Comparison of ENCODE assay signal across 21 cellular contexts in the genomic region with DNA sequence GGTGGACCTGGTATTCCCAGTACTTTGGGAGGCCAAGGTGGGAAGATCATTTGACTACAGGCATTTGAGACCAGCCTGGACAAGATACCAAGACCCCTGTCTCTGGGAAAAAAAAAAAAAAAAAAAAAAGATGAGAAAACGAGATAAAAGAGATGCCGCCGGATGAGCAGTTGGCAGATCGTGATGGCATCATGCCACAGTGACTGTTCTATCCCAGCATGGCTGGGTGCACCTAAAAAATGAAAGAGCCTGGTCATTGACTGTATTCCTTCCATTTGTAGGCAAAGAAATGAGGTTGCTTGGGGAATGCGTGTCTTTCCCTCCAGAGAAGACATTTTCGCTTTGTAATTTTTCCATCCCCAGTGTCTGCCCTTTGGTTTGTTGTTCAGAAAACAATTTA. TPM values are rescaled to one million over a fixed set of nuclear protein-coding genes. Genes with fewer than 3 reads are reported as not detected.
DNase-seq lines count a peak whose midpoint lies in the region; ATAC-seq and TF ChIP-seq lines count a peak whose summit lies in the region.
"Had no signal": no experiment of that assay in that cellular context is flagged by ENCODE, and none has a peak within 500 bp of the region (broad histone marks: within the 10 kb centered on the region; RNA-seq: fewer than 3 reads in every experiment).

No MANE protein-coding gene starts in this region.

- no peak overlapping the region for H3K4me2 ChIP-seq in SK-N-SH

- no peaks in the 10 kb centered on the region for H3K9me2 ChIP-seq in SK-N-SH

- no peak for TF ChIP-seq EP300 in SK-N-SH (IDR thresholded peaks at IDR 0.05; ENCODE audit: borderline replicate concordance in 1 of 2, low read depth in 1 of 2, low read length in 1 of 2)

- H3K4me3 ChIP-seq in SK-N-SH (ENCODE audit: low read depth in 2 of 2, low read length in 1 of 2), result no peak overlapping the region
- H3K4me3 ChIP-seq: GM12878, K562 had no signal

- H3K36me3 Mint-ChIP-seq in neural crest cell (ENCODE audit: low read depth), result no peaks in the 10 kb centered on the region

- no peaks in the 10 kb centered on the region; a peak in 1 of 4 replicates for H3K4me1 ChIP-seq in SK-N-SH (ENCODE audit: control insufficient read depth in 1 of 2, insufficient read depth in 2 of 2, low read depth in 1 of 2, low read length in 1 of 2)

- CTCF ChIA-PET in SK-N-SH (lab: Yijun Ruan, JAX), result no interaction called here

- H3K9me3 ChIP-seq in SK-N-SH, result no peaks in the 10 kb centered on the region

- no peak overlapping the region for H3K27ac Mint-ChIP-seq in neural crest cell (ENCODE audit: unreplicated experiment)
- H3K27ac Mint-ChIP-seq: CD4-positive, alpha-beta T cell had no signal

- no peaks in the 10 kb centered on the region for H3K36me3 ChIP-seq in SK-N-SH (replicated peaks in 1 of 2; ENCODE audit: control insufficient read depth in 1 of 2, insufficient read depth in 2 of 2, low read length in 1 of 2)

- TF ChIP-seq CTCF in SK-N-SH (IDR thresholded peaks at IDR 0.05), result no peak
- TF ChIP-seq CTCF in neural crest cell (conservative IDR thresholded peaks at IDR 0.05), result no peak

- no peaks in the 10 kb centered on the region for H3K9me3 Mint-ChIP-seq in neural crest cell
- H3K9me3 Mint-ChIP-seq: CD4-positive, alpha-beta T cell had no signal

- H3F3A ChIP-seq in SK-N-SH (replicated peaks; ENCODE audit: insufficient read depth), result no peaks in the 10 kb centered on the region

- H3K4me3 Mint-ChIP-seq in neural crest cell, result peak overlapping the region; percentile 11
- H3K4me3 Mint-ChIP-seq: CD4-positive, alpha-beta T cell had no signal

- H3K4me1 Mint-ChIP-seq in neural crest cell, result peaks cover 15% of the 10 kb centered on the region

- no peaks in the 10 kb centered on the region for H3K27me3 Mint-ChIP-seq in neural crest cell (ENCODE audit: low read depth)

- H3K27me3 ChIP-seq in SK-N-SH (ENCODE audit: insufficient read depth), result no peaks in the 10 kb centered on the region

- 0 out of 2 replicates have a peak, but pooled peaks cover 9% of the 10 kb centered on the region for H4K20me1 ChIP-seq in SK-N-SH (ENCODE audit: insufficient read depth)

- POLR2A ChIA-PET in SK-N-SH (lab: Yijun Ruan, JAX), result no interaction called here

- H3K9ac ChIP-seq in SK-N-SH, result no peak overlapping the region

- peaks cover 87% of the 10 kb centered on the region for H3K79me2 ChIP-seq in SK-N-SH (ENCODE audit: insufficient read depth)

- no peak overlapping the region for H3K27ac ChIP-seq in SK-N-SH (ENCODE audit: low read depth in 2 of 2, low read length in 1 of 2)
- H3K27ac ChIP-seq: RWPE1 had no signal

- TF ChIP-seq RAD21 in SK-N-SH (IDR thresholded peaks at IDR 0.05; ENCODE audit: low read length), result no peak

- H2AFZ ChIP-seq in SK-N-SH (ENCODE audit: low read depth), result no peak overlapping the region

- DNase-seq in SK-N-SH, result peak; percentile 29
- DNase-seq in cerebellum (ENCODE audit: low spot score), result peak; percentile 81
- DNase-seq in neural crest cell (ENCODE audit: low read depth, low spot score), result no peak
- DNase-seq in midbrain (lab: John Stamatoyannopoulos, UW), result no peak
- DNase-seq in NCI-H69 (lab: John Stamatoyannopoulos, UW), result no peak
- DNase-seq in SKM-1 treated with dmso at 0.1 percent for 144 hours (lab: John Stamatoyannopoulos, UW; ENCODE audit: unreplicated experiment), result no peak
- DNase-seq: CD4-positive, alpha-beta T cell; GDM1; HCEC 1CT; Kasumi-1; NCI-H1092 treated with DMSO at 0.1 percent for 48 hours; NCI-H1436; NCI-H1930; NCI-H2107; NCI-H446 treated with DMSO at 0.1 percent for 48 hours; NCI-H526; SHP77 treated with DMSO at 0.1 percent for 48 hours had no signal

- 81% methylated on average over 6 of the region's 6 CpGs for WGBS in SK-N-SH (ENCODE audit: low lambda C conversion rate)

- no peak for ATAC-seq in SK-N-SH treated with all-trans-retinoic acid at 6 μM for 48 hours
- ATAC-seq: GM12878, K562 had no signal

TF ChIP-seq in SK-N-SH, 30 proteins besides CTCF, POLR2A, EP300 and RAD21 (continues in another document):
- TF ChIP-seq FOXJ3 (CRISPR knock-in tag; IDR thresholded peaks at IDR 0.05) (no peak), FOSL2 (IDR thresholded peaks at IDR 0.05; ENCODE audit: borderline replicate concordance, low read depth) (no peak), RCOR1 (IDR thresholded peaks at IDR 0.05; ENCODE audit: low read length) (no peak), CHD2 (IDR thresholded peaks at IDR 0.05; ENCODE audit: low read length, partially characterized antibody) (no peak), YY1 (IDR thresholded peaks at IDR 0.05; ENCODE audit: low read depth) (no peak), USF2 (IDR thresholded peaks at IDR 0.05; ENCODE audit: borderline replicate concordance, low read depth, low read length) (no peak), PBX3 (IDR thresholded peaks at IDR 0.05) (no peak), RXRA (IDR thresholded peaks at IDR 0.05; ENCODE audit: borderline replicate concordance, low read depth) (no peak)

TF ChIP-seq in SK-N-SH treated with all-trans-retinoic acid at 6 μM for 48 hours, 23 proteins besides CTCF, POLR2A, EP300 and RAD21 (continues in another document):
- TF ChIP-seq ZFP30 (CRISPR knock-in tag; IDR thresholded peaks at IDR 0.05), result no peak
- TF ChIP-seq, protein P1, sequence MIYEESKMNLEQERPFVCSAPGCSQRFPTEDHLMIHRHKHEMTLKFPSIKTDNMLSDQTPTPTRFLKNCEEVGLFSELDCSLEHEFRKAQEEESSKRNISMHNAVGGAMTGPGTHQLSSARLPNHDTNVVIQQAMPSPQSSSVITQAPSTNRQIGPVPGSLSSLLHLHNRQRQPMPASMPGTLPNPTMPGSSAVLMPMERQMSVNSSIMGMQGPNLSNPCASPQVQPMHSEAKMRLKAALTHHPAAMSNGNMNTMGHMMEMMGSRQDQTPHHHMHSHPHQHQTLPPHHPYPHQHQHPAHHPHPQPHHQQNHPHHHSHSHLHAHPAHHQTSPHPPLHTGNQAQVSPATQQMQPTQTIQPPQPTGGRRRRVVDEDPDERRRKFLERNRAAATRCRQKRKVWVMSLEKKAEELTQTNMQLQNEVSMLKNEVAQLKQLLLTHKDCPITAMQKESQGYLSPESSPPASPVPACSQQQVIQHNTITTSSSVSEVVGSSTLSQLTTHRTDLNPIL (CRISPR knock-in tag; IDR thresholded peaks at IDR 0.05; ENCODE audit: low read depth), result no peak
- no peak for TF ChIP-seq ISL1 (CRISPR knock-in tag; IDR thresholded peaks at IDR 0.05)
- TF ChIP-seq ESRRG (CRISPR knock-in tag; IDR thresholded peaks at IDR 0.05), result no peak
- no peak for TF ChIP-seq BACH2 (CRISPR knock-in tag; IDR thresholded peaks at IDR 0.05; ENCODE audit: borderline replicate concordance)
- TF ChIP-seq ZFP3 (CRISPR knock-in tag; IDR thresholded peaks at IDR 0.05), result no peak
- TF ChIP-seq OSR1 (CRISPR knock-in tag; IDR thresholded peaks at IDR 0.05), result no peak
- TF ChIP-seq TOX (CRISPR knock-in tag; IDR thresholded peaks at IDR 0.05; ENCODE audit: borderline replicate concordance), result no peak
- no peak for TF ChIP-seq CSDC2 (CRISPR knock-in tag; IDR thresholded peaks at IDR 0.05)
- no peak for TF ChIP-seq ZNF8 (CRISPR knock-in tag; IDR thresholded peaks at IDR 0.05)
- no peak for TF ChIP-seq SNAI2 (CRISPR knock-in tag; IDR thresholded peaks at IDR 0.05)
- TF ChIP-seq, protein P2, sequence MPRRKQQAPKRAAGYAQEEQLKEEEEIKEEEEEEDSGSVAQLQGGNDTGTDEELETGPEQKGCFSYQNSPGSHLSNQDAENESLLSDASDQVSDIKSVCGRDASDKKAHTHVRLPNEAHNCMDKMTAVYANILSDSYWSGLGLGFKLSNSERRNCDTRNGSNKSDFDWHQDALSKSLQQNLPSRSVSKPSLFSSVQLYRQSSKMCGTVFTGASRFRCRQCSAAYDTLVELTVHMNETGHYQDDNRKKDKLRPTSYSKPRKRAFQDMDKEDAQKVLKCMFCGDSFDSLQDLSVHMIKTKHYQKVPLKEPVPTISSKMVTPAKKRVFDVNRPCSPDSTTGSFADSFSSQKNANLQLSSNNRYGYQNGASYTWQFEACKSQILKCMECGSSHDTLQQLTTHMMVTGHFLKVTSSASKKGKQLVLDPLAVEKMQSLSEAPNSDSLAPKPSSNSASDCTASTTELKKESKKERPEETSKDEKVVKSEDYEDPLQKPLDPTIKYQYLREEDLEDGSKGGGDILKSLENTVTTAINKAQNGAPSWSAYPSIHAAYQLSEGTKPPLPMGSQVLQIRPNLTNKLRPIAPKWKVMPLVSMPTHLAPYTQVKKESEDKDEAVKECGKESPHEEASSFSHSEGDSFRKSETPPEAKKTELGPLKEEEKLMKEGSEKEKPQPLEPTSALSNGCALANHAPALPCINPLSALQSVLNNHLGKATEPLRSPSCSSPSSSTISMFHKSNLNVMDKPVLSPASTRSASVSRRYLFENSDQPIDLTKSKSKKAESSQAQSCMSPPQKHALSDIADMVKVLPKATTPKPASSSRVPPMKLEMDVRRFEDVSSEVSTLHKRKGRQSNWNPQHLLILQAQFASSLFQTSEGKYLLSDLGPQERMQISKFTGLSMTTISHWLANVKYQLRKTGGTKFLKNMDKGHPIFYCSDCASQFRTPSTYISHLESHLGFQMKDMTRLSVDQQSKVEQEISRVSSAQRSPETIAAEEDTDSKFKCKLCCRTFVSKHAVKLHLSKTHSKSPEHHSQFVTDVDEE (CRISPR knock-in tag; IDR thresholded peaks at IDR 0.05), result no peak
- TF ChIP-seq ZNF70 (CRISPR knock-in tag; IDR thresholded peaks at IDR 0.05), result no peak
- no peak for TF ChIP-seq ZNF565 (CRISPR knock-in tag; conservative IDR thresholded peaks at IDR 0.05; ENCODE audit: low read depth)
- no peak for TF ChIP-seq POU6F1 (CRISPR knock-in tag; IDR thresholded peaks at IDR 0.05; ENCODE audit: borderline replicate concordance, low read depth)
- TF ChIP-seq PPARA (CRISPR knock-in tag; IDR thresholded peaks at IDR 0.05; ENCODE audit: borderline replicate concordance), result no peak

RNA-seq across cellular contexts. Expression of gene AKAP12, which starts 12.9 kb away (rescaled TPM):
- polyA plus RNA-seq in SK-N-SH (2012; rRNA removed), result 46.5 and 48.4 TPM in 2 replicates
- polyA plus RNA-seq in SK-N-SH (2012; cell fraction: cytosol; rRNA removed), result 56.2 and 63.1 TPM in 2 replicates
- 28.0 and 46.8 TPM in 2 replicates for polyA plus RNA-seq in SK-N-SH (2012; cell fraction: nucleus; rRNA removed)
- total RNA-seq in cerebellum, result 51.3 TPM
- 46.1 and 46.6 TPM in 2 replicates for total RNA-seq in neural crest cell

Comparison
In these comparisons a context has a peak if more than half of its experiments do, and no peak if none do; other contexts are left out.
1. DNase-seq: peak in SK-N-SH (single experiment) and cerebellum (single experiment); none in neural crest cell (single experiment), midbrain (single experiment), NCI-H69 (single experiment) and SKM-1 treated with dmso at 0.1 percent for 144 hours (single experiment).